In genomic region chr1:25750923-25751605, GRCh38 we compare ENCODE assay signal across 28 cellular contexts.
"Had no signal": no experiment of that assay in that cellular context is flagged by ENCODE, and none has a peak within 500 bp of the region (broad histone marks: within the 10 kb centered on the region; RNA-seq: fewer than 3 reads in every experiment).

No MANE protein-coding gene starts in this region.

- ATAC-seq: activated T-helper 17 cell treated with anti-CD3 and anti-CD28 coated beads, Interleukin-2, amount 50 U/mL, for 72 hours; PC-3 had no signal

- H3K9me3 Mint-ChIP-seq: activated B cell treated with CpG ODN at 0.5 μM for 24 hours; activated CD4-positive, alpha-beta memory T cell treated with anti-CD3 and anti-CD28 coated beads, Interleukin-2, amount 10 ng/mL, durations not matched to agents 7 days and 5 days; activated CD4-positive, alpha-beta T cell treated with anti-CD3 and anti-CD28 coated beads, Interleukin-2, amount 10 ng/mL, durations not matched to agents 7 days and 5 days; activated T-helper 17 cell treated with anti-CD3 and anti-CD28 coated beads, Interleukin-2, amount 50 U/mL, for 72 hours had no signal

- DNase-seq: activated B cell treated with CpG ODN at 0.5 μM for 24 hours; activated CD4-positive, alpha-beta memory T cell treated with anti-CD3 and anti-CD28 coated beads, Interleukin-2, amount 10 ng/mL, durations not matched to agents 7 days and 5 days; activated CD4-positive, alpha-beta T cell treated with anti-CD3 and anti-CD28 coated beads for 1 hour; activated CD4-positive, alpha-beta T cell treated with anti-CD3 and anti-CD28 coated beads, Interleukin-2, amount 10 ng/mL, durations not matched to agents 7 days and 5 days; activated gamma-delta T cell treated with Interleukin-2 at 50 U/mL for 16 hours; activated naive CD4-positive, alpha-beta T cell treated with anti-CD3 and anti-CD28 coated beads, Interleukin-2, amount 50 U/mL, for 16 hours; activated T-cell treated with anti-CD3 and anti-CD28 coated beads for 4 hours; activated T-cell treated with anti-CD3 and anti-CD28 coated beads, Interleukin-2, amount 50 U/mL, for 48 hours; amygdala; brain microvascular endothelial cell; cerebellar nuclear complex; MG63; NCI-H1105; NCI-H1436; NCI-H1694 treated with DMSO at 0.1 percent for 48 hours; NCI-H2029 treated with DMSO at 0.1 percent for 48 hours; NCI-H345; NCI-H510A treated with DMSO at 0.1 percent for 48 hours; NCI-H69; PC-3; SHP77; T-helper 2 cell; T1000 had no signal

- H3K4me3 ChIP-seq: cardiac muscle cell, MG63, SJSA1 had no signal

- H3K4me3 Mint-ChIP-seq: activated B cell treated with CpG ODN at 0.5 μM for 24 hours; activated CD4-positive, alpha-beta memory T cell treated with anti-CD3 and anti-CD28 coated beads, Interleukin-2, amount 10 ng/mL, durations not matched to agents 7 days and 5 days; activated CD4-positive, alpha-beta T cell treated with anti-CD3 and anti-CD28 coated beads, Interleukin-2, amount 10 ng/mL, durations not matched to agents 7 days and 5 days; activated T-helper 17 cell treated with anti-CD3 and anti-CD28 coated beads, Interleukin-2, amount 50 U/mL, for 72 hours had no signal

- H3K4me1 Mint-ChIP-seq: activated B cell treated with CpG ODN at 0.5 μM for 24 hours; activated CD4-positive, alpha-beta memory T cell treated with anti-CD3 and anti-CD28 coated beads, Interleukin-2, amount 10 ng/mL, durations not matched to agents 7 days and 5 days had no signal

- H3K27ac ChIP-seq: brain microvascular endothelial cell, cardiac muscle cell, SJSA1 had no signal

- FAIRE-seq: RCC 7860, TTC549 had no signal

- H3K36me3 ChIP-seq: brain microvascular endothelial cell, MG63, SJSA1 had no signal

- H3K9me3 ChIP-seq: MG63, SJSA1 had no signal

- H3K27me3 ChIP-seq: cardiac muscle cell, MG63, SJSA1 had no signal

- H3K27ac Mint-ChIP-seq: activated B cell treated with CpG ODN at 0.5 μM for 24 hours; activated CD4-positive, alpha-beta memory T cell treated with anti-CD3 and anti-CD28 coated beads, Interleukin-2, amount 10 ng/mL, durations not matched to agents 7 days and 5 days; activated CD4-positive, alpha-beta T cell treated with anti-CD3 and anti-CD28 coated beads, Interleukin-2, amount 10 ng/mL, durations not matched to agents 7 days and 5 days; activated T-helper 17 cell treated with anti-CD3 and anti-CD28 coated beads, Interleukin-2, amount 50 U/mL, for 72 hours had no signal

- H3K27me3 Mint-ChIP-seq: activated CD4-positive, alpha-beta memory T cell treated with anti-CD3 and anti-CD28 coated beads, Interleukin-2, amount 10 ng/mL, durations not matched to agents 7 days and 5 days; activated CD4-positive, alpha-beta T cell treated with anti-CD3 and anti-CD28 coated beads, Interleukin-2, amount 10 ng/mL, durations not matched to agents 7 days and 5 days; activated T-helper 17 cell treated with anti-CD3 and anti-CD28 coated beads, Interleukin-2, amount 50 U/mL, for 72 hours had no signal

- H3K4me1 ChIP-seq: SJSA1 had no signal
